ENCODE assay signal across 8 cellular contexts in genomic region chr6:152380351-152380767, GRCh38.
DNase-seq lines count a peak whose midpoint lies in the region; ATAC-seq and TF ChIP-seq lines count a peak whose summit lies in the region.

No MANE protein-coding gene starts in this region.

- ATAC-seq in GM18867 (IDR thresholded peaks at IDR 0.05; ENCODE audit: unreplicated experiment) (peak; percentile 63), GM18505 (IDR thresholded peaks at IDR 0.05; ENCODE audit: unreplicated experiment) (no peak)

- DNase-seq in astrocyte of the cerebellum (ENCODE audit: low read depth) = peak; percentile 80
- peak; percentile 2 to 72 for DNase-seq in hippocampal formation (lab: John Stamatoyannopoulos, UW)
- peak; percentile 66 for DNase-seq in skeletal muscle cell (ENCODE audit: low read depth)
- no peak for DNase-seq in cortex of kidney (lab: John Stamatoyannopoulos, UW)
- no peak for DNase-seq in SK-N-DZ (ENCODE audit: low spot score)
- no peak for DNase-seq in HuH-7 (ENCODE audit: low spot score)

- in situ Hi-C loops in astrocyte of the cerebellum (cut with HindIII; ENCODE audit: low sequenced_read_pairs) = no loop called here

- no peak for TF ChIP-seq CTCF in astrocyte of the cerebellum (IDR thresholded peaks at IDR 0.05; ENCODE audit: low read depth, low read length, missing control alignments)

- TF ChIP-seq POLR2A in GM18505 (IDR thresholded peaks at IDR 0.05; ENCODE audit: borderline replicate concordance, extremely low read depth, insufficient read depth, insufficient read length) = no peak

- H3K4me3 ChIP-seq in astrocyte of the cerebellum (ENCODE audit: low read depth, low read length) (peak overlapping the region; percentile 57), skeletal muscle cell (ENCODE audit: low read depth, low read length) (peak overlapping the region; percentile 70)

Comparison
In these comparisons a context has a peak if more than half of its experiments do, and no peak if none do; other contexts are left out.
1. DNase-seq: peak in astrocyte of the cerebellum (single experiment), hippocampal formation (2 of 2) and skeletal muscle cell (single experiment); none in cortex of kidney (single experiment), SK-N-DZ (single experiment) and HuH-7 (single experiment).